Comparison of ENCODE assay signal across 8 cellular contexts in the genomic region with DNA sequence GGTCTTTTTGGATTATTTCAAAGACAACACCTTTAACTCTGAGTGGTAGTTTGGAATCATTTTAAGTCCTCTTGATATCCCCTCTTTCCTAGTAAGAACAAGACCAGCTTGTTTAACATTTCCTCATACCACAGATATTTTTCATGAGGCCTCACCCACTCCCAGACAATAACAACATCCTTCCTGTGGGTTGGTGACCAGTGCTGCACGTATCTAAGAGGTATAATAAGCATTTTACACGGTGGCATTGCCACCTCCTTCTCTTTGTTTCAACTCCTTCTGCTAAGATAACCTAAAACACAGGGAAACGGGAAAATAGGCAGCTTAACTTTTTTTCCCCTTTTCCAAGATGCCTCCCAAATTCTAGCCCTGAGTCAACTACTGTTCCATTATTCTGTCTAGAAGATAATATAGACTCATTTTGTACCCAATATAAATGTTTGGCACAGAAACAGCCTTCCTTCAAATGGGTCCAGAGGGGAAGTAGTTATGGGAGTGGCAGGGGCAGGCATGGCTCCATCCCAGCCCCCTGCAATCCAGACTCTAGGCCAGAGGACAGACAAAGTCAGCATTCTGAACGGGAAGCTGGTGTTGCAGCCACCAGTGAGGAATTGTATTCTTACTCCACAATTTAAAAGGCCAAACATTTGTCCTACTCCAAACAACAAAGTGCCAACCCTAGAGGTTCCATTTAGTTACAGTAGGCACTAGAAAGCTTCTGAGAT. TPM values are rescaled to one million over a fixed set of nuclear protein-coding genes. Genes with fewer than 3 reads are reported as not detected.
A peak's percentile ranks its signal among the peaks of the same experiment; 100 is the strongest.
DNase-seq lines count a peak whose midpoint lies in the region; ATAC-seq, FAIRE-seq and TF ChIP-seq lines count a peak whose summit lies in the region.

No MANE protein-coding gene starts in this region.

- no peaks in the 10 kb centered on the region for H4K20me1 ChIP-seq in endothelial cell of umbilical vein (replicated peaks; ENCODE audit: control insufficient read depth, extremely low read depth, insufficient read depth, low read length)
- H4K20me1 ChIP-seq in MM.1S (ENCODE audit: insufficient read depth, low read length): no peaks in the 10 kb centered on the region

- intact Hi-C loops in endothelial cell of umbilical vein (cut with micrococcal nuclease): loop anchor here (1.0 to 2.0 kb wide), 2 partner anchors 28 to 60 kb away; no protein-coding TSS in a partner anchor

- DNase-seq in CD1c-positive myeloid dendritic cell (ENCODE audit: extremely low spot score) (peak; percentile 16), RPMI7951 (ENCODE audit: low read depth) (peak; percentile 64), endothelial cell of umbilical vein (ENCODE audit: low read depth, low spot score) (peak; percentile 65), MM.1S (no peak)

- H3K9me2 ChIP-seq in MM.1S (replicated peaks; ENCODE audit: insufficient read depth, low read length): no peaks in the 10 kb centered on the region

- peak overlapping the region; percentile 59 for H2AFZ ChIP-seq in endothelial cell of umbilical vein (ENCODE audit: low read depth, low read length)
- H2AFZ ChIP-seq in MM.1S (ENCODE audit: low read length): no peak overlapping the region

- H3K36me3 ChIP-seq in endothelial cell of umbilical vein (ENCODE audit: control insufficient read depth in 2 of 2, extremely low read depth in 1 of 2, insufficient read depth in 2 of 2, low read length in 2 of 2): no peaks in the 10 kb centered on the region
- no peaks in the 10 kb centered on the region for H3K36me3 ChIP-seq in neutrophil
- no peaks in the 10 kb centered on the region for H3K36me3 ChIP-seq in MM.1S (replicated peaks; ENCODE audit: insufficient read depth, low read length)

- H3K4me3 ChIP-seq in endothelial cell of umbilical vein (replicated peaks in 1 of 3; ENCODE audit: insufficient read depth in 1 of 3, low read depth in 1 of 3, low read length in 3 of 3) (peak overlapping the region in 1 of 3 experiments; percentile 9), neutrophil (ENCODE audit: low read depth in 1 of 2, low read length in 1 of 2) (no peak overlapping the region), MM.1S (ENCODE audit: low read length) (no peak overlapping the region)

- peaks cover 16% of the 10 kb centered on the region for H3F3A ChIP-seq in MM.1S (ENCODE audit: insufficient read depth, low read length)

- FAIRE-seq in endothelial cell of umbilical vein (lab: Jason Lieb, UNC): peak; percentile 56

- ATAC-seq in GM18867 (IDR thresholded peaks at IDR 0.05; ENCODE audit: unreplicated experiment) (no peak), HG02678 (IDR thresholded peaks at IDR 0.05; ENCODE audit: unreplicated experiment) (no peak), GM18870 (IDR thresholded peaks at IDR 0.05; ENCODE audit: unreplicated experiment) (no peak)

- CTCF ChIA-PET in endothelial cell of umbilical vein (lab: Charles Lee): interaction anchor here (0.6 to 10.5 kb wide), 5 partner anchors 8 to 260 kb away, joined by 3 to 156 read pairs (median 6); a partner anchor contains a TSS

- peak overlapping the region; percentile 95 for H3K27ac ChIP-seq in endothelial cell of umbilical vein (ENCODE audit: insufficient read depth, low read depth, low read length)
- H3K27ac ChIP-seq in neutrophil: peak overlapping the region; percentile 65
- no peak overlapping the region for H3K27ac ChIP-seq in MM.1S (ENCODE audit: low read length)

- H3K9ac ChIP-seq in endothelial cell of umbilical vein (replicated peaks; ENCODE audit: extremely low read depth, insufficient read depth, low read length) (peak overlapping the region; percentile 77), MM.1S (ENCODE audit: low read length) (no peak overlapping the region)

- H3K79me2 ChIP-seq in endothelial cell of umbilical vein (ENCODE audit: control insufficient read depth, insufficient read depth, low read length): peaks cover 16% of the 10 kb centered on the region
- peaks cover 93% of the 10 kb centered on the region for H3K79me2 ChIP-seq in MM.1S (ENCODE audit: low read length)

- no peaks in the 10 kb centered on the region for H3K27me3 ChIP-seq in endothelial cell of umbilical vein (ENCODE audit: control insufficient read depth in 2 of 2, insufficient read depth in 2 of 2, low read length in 2 of 2)
- H3K27me3 ChIP-seq in neutrophil: no peaks in the 10 kb centered on the region
- no peaks in the 10 kb centered on the region for H3K27me3 ChIP-seq in MM.1S (replicated peaks; ENCODE audit: insufficient read depth, low read length)

- no peak for TF ChIP-seq CTCF in endothelial cell of umbilical vein (IDR thresholded peaks at IDR 0.05; ENCODE audit: extremely low read depth in 1 of 2, insufficient read depth in 1 of 2, low read depth in 1 of 2, low read length in 2 of 2)
- TF ChIP-seq CTCF in neutrophil (IDR thresholded peaks at IDR 0.05): no peak
- no peak for TF ChIP-seq CTCF in MM.1S (IDR thresholded peaks at IDR 0.05; ENCODE audit: low read length)

- peak; percentile 55 for TF ChIP-seq POLR2A in endothelial cell of umbilical vein (IDR thresholded peaks at IDR 0.05; ENCODE audit: low read depth, low read length)

- dilution Hi-C loops in endothelial cell of umbilical vein (cut with MboI; ENCODE audit: extremely low pct_ligation_motif_present, low sequenced_read_pairs): no loop called here

- H3K4me1 ChIP-seq in endothelial cell of umbilical vein (ENCODE audit: control insufficient read depth, extremely low read depth, insufficient read depth, low read length) (peaks cover 72% of the 10 kb centered on the region), neutrophil (ENCODE audit: control insufficient read depth in 1 of 2, insufficient read depth in 1 of 2, low read depth in 1 of 2, low read length in 1 of 2) (peaks cover 18 to 22% of the 10 kb centered on the region in 2 experiments), MM.1S (ENCODE audit: low read length) (peaks cover 29% of the 10 kb centered on the region)

- no peaks in the 10 kb centered on the region for H3K9me3 ChIP-seq in endothelial cell of umbilical vein (replicated peaks; ENCODE audit: control insufficient read depth, insufficient read depth, low read length)
- H3K9me3 ChIP-seq in neutrophil: no peaks in the 10 kb centered on the region
- H3K9me3 ChIP-seq in MM.1S (replicated peaks; ENCODE audit: insufficient read depth, low read length): no peaks in the 10 kb centered on the region

- H3K9me1 ChIP-seq in endothelial cell of umbilical vein (replicated peaks; ENCODE audit: control insufficient read depth, extremely low read depth, insufficient read depth, low read length): no peaks in the 10 kb centered on the region

- BruUV-seq in endothelial cell of umbilical vein (replicated peaks; lab: Mats Ljungman, UMichigan): TSS peak; percentile 96

- POLR2A ChIA-PET in endothelial cell of umbilical vein (lab: Charles Lee): no interaction called here

- H3K4me2 ChIP-seq in endothelial cell of umbilical vein (ENCODE audit: insufficient read depth, low read length) (peak overlapping the region; percentile 62), MM.1S (ENCODE audit: low read depth, low read length) (no peak overlapping the region)

TF ChIP-seq in endothelial cell of umbilical vein, 7 proteins besides CTCF, POLR2A, EP300 and RAD21:
- TF ChIP-seq JUN (IDR thresholded peaks at IDR 0.05; ENCODE audit: borderline replicate concordance, insufficient read depth, insufficient read length, low read depth): peak; percentile 49
- TF ChIP-seq POLR2AphosphoS5 (IDR thresholded peaks at IDR 0.05; ENCODE audit: insufficient read depth, low read depth, low read length): peak; percentile 69
- no peak for TF ChIP-seq EZH2 (IDR thresholded peaks at IDR 0.05; ENCODE audit: borderline replicate concordance, low read depth, low read length, severe bottlenecking)
- peak; percentile 42 for TF ChIP-seq FOS (IDR thresholded peaks at IDR 0.05; ENCODE audit: borderline replicate concordance, insufficient read depth, low read length)
- TF ChIP-seq MYC (IDR thresholded peaks at IDR 0.05; ENCODE audit: low read depth, low read length): no peak

RNA-seq across cellular contexts. Expression of a gene that starts 28.5 kb away (rescaled TPM):
- total RNA-seq in RPMI7951 (2014; rRNA removed; shearing (Covaris generic)): 9.4 and 14.8 TPM in 2 replicates
- 16.8 and 17.1 TPM in 2 replicates for total RNA-seq in endothelial cell of umbilical vein
- 12.4 and 15.9 TPM in 2 replicates for polyA plus RNA-seq in endothelial cell of umbilical vein
- 9.5 and 10.3 TPM in 2 replicates for polyA plus RNA-seq in endothelial cell of umbilical vein (2011; cell fraction: cytosol; rRNA removed)
- 13.0 and 13.3 TPM in 2 replicates for polyA plus RNA-seq in endothelial cell of umbilical vein (2011; cell fraction: nucleus; rRNA removed)
- polyA plus RNA-seq in endothelial cell of umbilical vein (2012): 6.1 and 8.9 TPM in 2 replicates
- 28.1 and 29.1 TPM in 2 replicates for polyA minus RNA-seq in endothelial cell of umbilical vein
- polyA minus RNA-seq in endothelial cell of umbilical vein (2011; cell fraction: cytosol; rRNA and poly(A)+ RNA removed): 0.92 TPM
- polyA minus RNA-seq in endothelial cell of umbilical vein (2011; cell fraction: nucleus; rRNA and poly(A)+ RNA removed): 38.9 and 40.4 TPM in 2 replicates
